In genomic region chr22:49487950-49488349, GRCh38 we compare ENCODE assay signal across 25 cellular contexts.
DNase-seq lines count a peak whose midpoint lies in the region; ATAC-seq and TF ChIP-seq lines count a peak whose summit lies in the region.
"Had no signal": no experiment of that assay in that cellular context is flagged by ENCODE, and none has a peak within 500 bp of the region (broad histone marks: within the 10 kb centered on the region; RNA-seq: fewer than 3 reads in every experiment).

No MANE protein-coding gene starts in this region.

- peak overlapping the region; percentile 80 for H3K27ac Mint-ChIP-seq in WTC11
- no peak overlapping the region for H3K27ac Mint-ChIP-seq in activated CD4-positive, alpha-beta memory T cell treated with anti-CD3 and anti-CD28 coated beads for 36 hours
- H3K27ac Mint-ChIP-seq: activated naive CD4-positive, alpha-beta T cell treated with anti-CD3 and anti-CD28 coated beads, Interleukin-2, amount 50 U/mL, for 24 hours; activated T-cell treated with anti-CD3 and anti-CD28 coated beads, Interleukin-2, amount 50 U/mL, for 24 hours; effector memory CD8-positive, alpha-beta T cell had no signal

- H3K27ac ChIP-seq in A673 (ENCODE audit: low read depth, low read length, poor library complexity, severe bottlenecking) (peak overlapping the region; percentile 15), HEK293 (ENCODE audit: extremely low read depth, low read depth, low read length) (no peak overlapping the region), sigmoid colon (no peak overlapping the region)
- H3K27ac ChIP-seq: BLaER1 treated with 17β-estradiol and CSF1 and Interleukin-3, amounts not matched to agents 10 nM and 100 nM; tibial nerve; VCaP had no signal

- CTCF ChIA-PET in A673 (lab: Charles Lee) (no interaction called here), HEK293 (lab: Yijun Ruan, JAX) (interaction anchor here (0.6 to 0.7 kb wide), 2 partner anchors 35 to 118 kb away, joined by 3 to 6 read pairs; no protein-coding TSS in a partner anchor), WTC11 (lab: Charles Lee) (interaction anchor here (0.8 to 1.2 kb wide), 5 partner anchors 25 to 145 kb away, joined by 3 to 5 read pairs (median 3); no protein-coding TSS in a partner anchor)
- CTCF ChIA-PET in activated CD4-positive, alpha-beta memory T cell treated with anti-CD3 and anti-CD28 coated beads for 36 hours (lab: Charles Lee), result no interaction called here

- TF ChIP-seq CTCF in A673 (conservative IDR thresholded peaks at IDR 0.05; ENCODE audit: low read depth, low read length) (no peak), HEK293 (tag by site-specific recombination; IDR thresholded peaks at IDR 0.05) (no peak), WTC11 (IDR thresholded peaks at IDR 0.05) (no peak), sigmoid colon (IDR thresholded peaks at IDR 0.05) (no peak)

- no peaks in the 10 kb centered on the region for H3K36me3 Mint-ChIP-seq in WTC11
- no peaks in the 10 kb centered on the region for H3K36me3 Mint-ChIP-seq in activated CD4-positive, alpha-beta memory T cell treated with anti-CD3 and anti-CD28 coated beads for 36 hours
- H3K36me3 Mint-ChIP-seq: activated naive CD4-positive, alpha-beta T cell treated with anti-CD3 and anti-CD28 coated beads, Interleukin-2, amount 50 U/mL, for 24 hours had no signal

- H3K4me3 ChIP-seq in A673 (ENCODE audit: low read depth, low read length, poor library complexity, severe bottlenecking) (no peak overlapping the region), HEK293 (ENCODE audit: low read depth, low read length) (no peak overlapping the region), sigmoid colon (no peak overlapping the region)
- H3K4me3 ChIP-seq: BLaER1 treated with 17β-estradiol and CSF1 and Interleukin-3, amounts not matched to agents 10 nM and 100 nM; lung; tibial nerve had no signal

- TF ChIP-seq EP300 in sigmoid colon (IDR thresholded peaks at IDR 0.05), result no peak

- intact Hi-C loops in A673 (cut with micrococcal nuclease; ENCODE audit: unreplicated experiment), result no loop called here
- intact Hi-C loops in activated CD4-positive, alpha-beta memory T cell treated with anti-CD3 and anti-CD28 coated beads for 36 hours (cut with micrococcal nuclease), result no loop called here
- intact Hi-C loops in sigmoid colon (cut with DNase I), result no loop called here

- no peaks in the 10 kb centered on the region for H3K27me3 Mint-ChIP-seq in WTC11 (ENCODE audit: low read depth)
- no peaks in the 10 kb centered on the region for H3K27me3 Mint-ChIP-seq in activated CD4-positive, alpha-beta memory T cell treated with anti-CD3 and anti-CD28 coated beads for 36 hours
- H3K27me3 Mint-ChIP-seq: activated naive CD4-positive, alpha-beta T cell treated with anti-CD3 and anti-CD28 coated beads, Interleukin-2, amount 50 U/mL, for 24 hours; activated T-cell treated with anti-CD3 and anti-CD28 coated beads, Interleukin-2, amount 50 U/mL, for 24 hours had no signal

- H3K4me1 ChIP-seq in A673 (ENCODE audit: insufficient read depth, low read length, poor library complexity, severe bottlenecking), result peaks cover 43% of the 10 kb centered on the region
- no peaks in the 10 kb centered on the region for H3K4me1 ChIP-seq in HEK293 (ENCODE audit: control insufficient read depth, insufficient read depth, low read length)
- H3K4me1 ChIP-seq in sigmoid colon, result no peaks in the 10 kb centered on the region
- H3K4me1 ChIP-seq: tibial nerve had no signal

- DNase-seq in A673 (ENCODE audit: low spot score), result peak; percentile 18
- peak; percentile 71 for DNase-seq in WTC11 (ENCODE audit: low spot score)
- peak; percentile 67 for DNase-seq in kidney tubule cell (ENCODE audit: low spot score)
- no peak for DNase-seq in activated CD4-positive, alpha-beta memory T cell treated with anti-CD3 and anti-CD28 coated beads for 36 hours
- no peak for DNase-seq in sigmoid colon
- no peak for DNase-seq in Kasumi-1 (lab: John Stamatoyannopoulos, UW)
- DNase-seq in HPDE6-E6E7 (ENCODE audit: extremely low spot score), result no peak
- DNase-seq: activated CD4-positive, alpha-beta T cell treated with anti-CD3 and anti-CD28 coated beads, Interleukin-2, amount 50 U/mL, for 4 hours; activated T-cell treated with anti-CD3 and anti-CD28 coated beads, Interleukin-2, amount 50 U/mL, for 24 hours; effector memory CD8-positive, alpha-beta T cell; HCEC 1CT; KG1; NCI-H1105; NCI-H526; occipital lobe; SHP77 treated with DMSO at 0.1 percent for 48 hours; stimulated activated CD4-positive, alpha-beta T cell treated with anti-CD3 and anti-CD28 coated beads, Interleukin-1b, Interleukin-23, amount 100 ng/mL, for 48 hours; stimulated activated naive CD4-positive, alpha-beta T cell had no signal

- no TSS peak for BruUV-seq in A673 (replicated peaks; lab: Mats Ljungman, UMichigan)

- 52 to 63% methylated on average over 11 of the region's 11 CpGs for WGBS in sigmoid colon, 2 donors

- no peaks in the 10 kb centered on the region for H3K36me3 ChIP-seq in A673 (ENCODE audit: insufficient read depth, low read length, poor library complexity, severe bottlenecking)
- H3K36me3 ChIP-seq in HEK293 (ENCODE audit: control insufficient read depth in 2 of 2, insufficient read depth in 1 of 2, low read length in 2 of 2), result no peaks in the 10 kb centered on the region
- no peaks in the 10 kb centered on the region for H3K36me3 ChIP-seq in sigmoid colon
- H3K36me3 ChIP-seq: BLaER1 treated with 17β-estradiol and CSF1 and Interleukin-3, amounts not matched to agents 10 nM and 100 nM; tibial nerve had no signal

- H3K9me3 Mint-ChIP-seq in WTC11, result no peaks in the 10 kb centered on the region
- no peaks in the 10 kb centered on the region for H3K9me3 Mint-ChIP-seq in activated CD4-positive, alpha-beta memory T cell treated with anti-CD3 and anti-CD28 coated beads for 36 hours
- H3K9me3 Mint-ChIP-seq: activated naive CD4-positive, alpha-beta T cell treated with anti-CD3 and anti-CD28 coated beads, Interleukin-2, amount 50 U/mL, for 24 hours; activated T-cell treated with anti-CD3 and anti-CD28 coated beads, Interleukin-2, amount 50 U/mL, for 24 hours; effector memory CD8-positive, alpha-beta T cell had no signal

- no peaks in the 10 kb centered on the region for H3K27me3 ChIP-seq in A673 (replicated peaks; ENCODE audit: insufficient read depth, low read depth, low read length, poor library complexity)
- peaks cover 0 to 31% (median 9%) of the 10 kb centered on the region in 3 donors for H3K27me3 ChIP-seq in sigmoid colon
- H3K27me3 ChIP-seq: tibial nerve had no signal

- POLR2A ChIA-PET in A673 (lab: Charles Lee; ENCODE audit: low non-redundant PET), result no interaction called here
- POLR2A ChIA-PET in HEK293 (lab: Yijun Ruan, JAX), result no interaction called here
- POLR2A ChIA-PET in WTC11 (lab: Charles Lee), result interaction anchor here (0.8 kb wide), 1 partner anchor 18 kb away, joined by 3 read pairs; no protein-coding TSS in a partner anchor
- POLR2A ChIA-PET in activated CD4-positive, alpha-beta memory T cell treated with anti-CD3 and anti-CD28 coated beads for 36 hours (lab: Charles Lee), result no interaction called here

- peaks cover 34% of the 10 kb centered on the region for H3K4me1 Mint-ChIP-seq in WTC11
- H3K4me1 Mint-ChIP-seq in activated CD4-positive, alpha-beta memory T cell treated with anti-CD3 and anti-CD28 coated beads for 36 hours (ENCODE audit: low read depth), result no peaks in the 10 kb centered on the region
- H3K4me1 Mint-ChIP-seq: activated naive CD4-positive, alpha-beta T cell treated with anti-CD3 and anti-CD28 coated beads, Interleukin-2, amount 50 U/mL, for 24 hours had no signal

- H3K9me3 ChIP-seq in A673 (ENCODE audit: low read depth, low read length, poor library complexity, severe bottlenecking), result no peaks in the 10 kb centered on the region
- no peaks in the 10 kb centered on the region for H3K9me3 ChIP-seq in HEK293 (ENCODE audit: control insufficient read depth, insufficient read depth, low read depth, low read length)
- H3K9me3 ChIP-seq in sigmoid colon, result no peaks in the 10 kb centered on the region
- H3K9me3 ChIP-seq: BLaER1 treated with 17β-estradiol and CSF1 and Interleukin-3, amounts not matched to agents 10 nM and 100 nM had no signal

- no peak for TF ChIP-seq POLR2A in sigmoid colon (IDR thresholded peaks at IDR 0.05)

- H3K4me3 Mint-ChIP-seq in WTC11, result peak overlapping the region; percentile 12; the same call in 1 of the 2 replicates
- no peak overlapping the region for H3K4me3 Mint-ChIP-seq in activated CD4-positive, alpha-beta memory T cell treated with anti-CD3 and anti-CD28 coated beads for 36 hours
- H3K4me3 Mint-ChIP-seq: activated naive CD4-positive, alpha-beta T cell treated with anti-CD3 and anti-CD28 coated beads, Interleukin-2, amount 50 U/mL, for 24 hours; activated T-cell treated with anti-CD3 and anti-CD28 coated beads, Interleukin-2, amount 50 U/mL, for 24 hours; effector memory CD8-positive, alpha-beta T cell had no signal

- peak; percentile 93 for ATAC-seq in WTC11
- ATAC-seq: effector memory CD8-positive, alpha-beta T cell; sciatic nerve had no signal

TF ChIP-seq in HEK293, 187 proteins besides CTCF, POLR2A, EP300 and RAD21:
- TF ChIP-seq ZBTB48 (tag by site-specific recombination; IDR thresholded peaks at IDR 0.05) (no peak), ZNF837 (tag by site-specific recombination; IDR thresholded peaks at IDR 0.05) (no peak), ZNF585B (tag by site-specific recombination; IDR thresholded peaks at IDR 0.05) (no peak), GLIS1 (tag by site-specific recombination; IDR thresholded peaks at IDR 0.05) (peak; percentile 25; the same call in 1 of the 2 replicates)

TF ChIP-seq in WTC11, 78 proteins besides CTCF, POLR2A, EP300 and RAD21 (continues in another document):
- TF ChIP-seq ZNF423 (CRISPR knock-in tag; IDR thresholded peaks at IDR 0.05), result peak; percentile 88
- 0 out of 2 replicates have a peak, but pooled peaks have one; percentile 45 for TF ChIP-seq TP53 (CRISPR knock-in tag; IDR thresholded peaks at IDR 0.05)
- no peak for TF ChIP-seq FOXP4 (CRISPR knock-in tag; IDR thresholded peaks at IDR 0.05)

Comparison
In these comparisons a context has a peak if more than half of its experiments do, and no peak if none do; other contexts are left out.
1. DNase-seq: peak in A673 (single experiment), WTC11 (single experiment) and kidney tubule cell (single experiment); none in activated CD4-positive, alpha-beta memory T cell treated with anti-CD3 and anti-CD28 coated beads for 36 hours (single experiment), sigmoid colon (single experiment), Kasumi-1 (0 of 2) and HPDE6-E6E7 (single experiment).
2. CTCF ChIA-PET loops: an anchor here in HEK293 (0.6 to 0.7 kb wide) and WTC11 (0.8 to 1.2 kb wide); none called in A673 and activated CD4-positive, alpha-beta memory T cell treated with anti-CD3 and anti-CD28 coated beads for 36 hours.